In genomic region chr19:10646781-10647180, GRCh38 we compare ENCODE assay signal across 1 cellular context.
TF ChIP-seq lines count a peak whose summit lies in the region.

No MANE protein-coding gene starts in this region.

TF ChIP-seq in K562, 482 proteins besides CTCF, POLR2A, EP300 and RAD21:
- no peak for TF ChIP-seq NFYB (IDR thresholded peaks at IDR 0.05; ENCODE audit: extremely low read depth, insufficient read length)
- TF ChIP-seq NELFE (IDR thresholded peaks at IDR 0.05; ENCODE audit: insufficient read depth, insufficient read length): no peak
